24 cellular contexts compared by ENCODE assay signal in genomic region chr9:18905033-18905882, GRCh38.
A peak's percentile ranks its signal among the peaks of the same experiment; 100 is the strongest.
DNase-seq lines count a peak whose midpoint lies in the region; ATAC-seq, FAIRE-seq and TF ChIP-seq lines count a peak whose summit lies in the region.
"Had no signal": no experiment of that assay in that cellular context is flagged by ENCODE, and none has a peak within 500 bp of the region (broad histone marks: within the 10 kb centered on the region; RNA-seq: fewer than 3 reads in every experiment).

No MANE protein-coding gene starts in this region.

- H2BK120ac ChIP-seq in IMR-90 (ENCODE audit: low read depth, low read length) = peak overlapping the region; percentile 41; the same call in 1 of the 2 replicates

- no peak for FAIRE-seq in GM19239 (lab: Jason Lieb, UNC)
- FAIRE-seq: endothelial cell of umbilical vein, G401.6, GM12892, keratinocyte had no signal

- H3K18ac ChIP-seq in IMR-90 (ENCODE audit: low read depth, low read length) = no peak overlapping the region

- peak overlapping the region; percentile 33 for H2AFZ ChIP-seq in IMR-90 (replicated peaks; ENCODE audit: low read length, poor library complexity)

- H4K8ac ChIP-seq in IMR-90 (ENCODE audit: low read depth in 2 of 2, low read length in 2 of 2) = no peak overlapping the region

- no peak overlapping the region for H2BK5ac ChIP-seq in IMR-90 (ENCODE audit: low read depth, low read length, poor library complexity, severe bottlenecking)

- H3K27me3 ChIP-seq in IMR-90 (ENCODE audit: control insufficient read depth, insufficient read depth, low read length) = no peaks in the 10 kb centered on the region
- H3K27me3 ChIP-seq: heart left ventricle, upper lobe of right lung had no signal

- CTCF ChIA-PET in IMR-90 (lab: Yijun Ruan, JAX) = interaction anchor here (0.6 kb wide), 1 partner anchor 504 kb away, joined by 3 read pairs; no protein-coding TSS in a partner anchor

- H2BK20ac ChIP-seq in IMR-90 (ENCODE audit: low read depth, low read length) = peak overlapping the region; percentile 62; the same call in 1 of the 2 replicates

- intact Hi-C loops in IMR-90 (cut with micrococcal nuclease) = no loop called here

- 0 out of 3 replicates have a peak overlapping the region, but pooled peaks have one; percentile 11 for H2BK15ac ChIP-seq in IMR-90 (ENCODE audit: low read depth, low read length)

- ATAC-seq in IMR-90 (ENCODE audit: low read depth) (no peak), HG03571 (IDR thresholded peaks at IDR 0.05; ENCODE audit: unreplicated experiment) (no peak)
- ATAC-seq: activated CD8-positive, alpha-beta T cell treated with anti-CD3 and anti-CD28 coated beads for 36 hours; upper lobe of right lung had no signal

- no peaks in the 10 kb centered on the region for H3K79me1 ChIP-seq in IMR-90 (ENCODE audit: low read depth in 1 of 2, low read length in 2 of 2)

- H3K36me3 ChIP-seq in IMR-90 (ENCODE audit: control insufficient read depth, insufficient read depth, low read length) = no peaks in the 10 kb centered on the region
- H3K36me3 ChIP-seq: heart left ventricle, spleen, upper lobe of right lung had no signal

- H4K5ac ChIP-seq in IMR-90 (ENCODE audit: low read depth, low read length) = no peak overlapping the region

- peak overlapping the region; percentile 17; the same call in 1 of the 2 replicates for H3K4ac ChIP-seq in IMR-90 (ENCODE audit: low read depth, low read length)

- no peak overlapping the region for H3K27ac ChIP-seq in IMR-90 (ENCODE audit: insufficient read depth, low read length)
- H3K27ac ChIP-seq: heart left ventricle, spleen, upper lobe of right lung had no signal

- no peaks in the 10 kb centered on the region for H4K20me1 ChIP-seq in IMR-90 (ENCODE audit: insufficient read depth, low read length)

- POLR2A ChIA-PET in IMR-90 (lab: Charles Lee; ENCODE audit: unreplicated experiment) = no interaction called here

- peaks cover 12% of the 10 kb centered on the region for H3K9me1 ChIP-seq in IMR-90 (ENCODE audit: insufficient read depth, low read length)

- peak; percentile 54 for DNase-seq in ACHN
- peak; percentile 70 for DNase-seq in IMR-90
- DNase-seq in cardiac fibroblast (ENCODE audit: low read depth in 2 of 2) = peak; percentile 44 to 88
- DNase-seq in lung microvascular endothelial cell (ENCODE audit: low read depth in 2 of 2) = peak; percentile 53 to 67
- DNase-seq in central memory CD4-positive, alpha-beta T cell = no peak
- no peak for DNase-seq in DMS114 treated with DMSO at 0.1 percent for 48 hours (lab: John Stamatoyannopoulos, UW; ENCODE audit: unreplicated experiment)
- DNase-seq in GM19239 (ENCODE audit: insufficient read length, low spot score) = no peak
- DNase-seq: activated CD8-positive, alpha-beta T cell treated with anti-CD3 and anti-CD28 coated beads for 36 hours; CD8-positive, alpha-beta memory T cell; H9; heart left ventricle; KBM-7; midbrain; NCI-H146; NCI-H446 treated with DMSO at 0.1 percent for 48 hours; occipital lobe; spleen; stimulated activated naive CD4-positive, alpha-beta T cell; upper lobe of right lung had no signal

- H3K4me1 ChIP-seq in IMR-90 (ENCODE audit: control insufficient read depth, insufficient read depth, low read length) = peaks cover 13% of the 10 kb centered on the region
- H3K4me1 ChIP-seq: heart left ventricle, spleen, upper lobe of right lung had no signal

- in situ Hi-C loops in ACHN (cut with HindIII; ENCODE audit: low pct_ligation_motif_present, low pct_unique_long_range_greater_than_20kb, low sequenced_read_pairs) = no loop called here
- in situ Hi-C loops in IMR-90 (cut with MboI; ENCODE audit: low sequenced_read_pairs) = no loop called here

- H3K4me2 ChIP-seq in IMR-90 (ENCODE audit: low read depth, low read length) = no peak overlapping the region

- H2AK9ac ChIP-seq in IMR-90 (replicated peaks; ENCODE audit: low read depth, low read length, poor library complexity) = no peak overlapping the region

- TF ChIP-seq RAD21 in IMR-90 (IDR thresholded peaks at IDR 0.05; ENCODE audit: low read length) = no peak

- no peak overlapping the region for H3K56ac ChIP-seq in IMR-90 (ENCODE audit: extremely low read depth, insufficient read depth, low read length)

- no peak overlapping the region for H3K9ac ChIP-seq in IMR-90 (ENCODE audit: low read depth, low read length)

- H3K9me3 ChIP-seq in IMR-90 (ENCODE audit: control insufficient read depth, insufficient read depth, low read length) = no peaks in the 10 kb centered on the region
- H3K9me3 ChIP-seq: upper lobe of right lung had no signal

- TF ChIP-seq CTCF in IMR-90 (conservative IDR thresholded peaks at IDR 0.05; ENCODE audit: low read depth, low read length) = no peak
- no peak for TF ChIP-seq CTCF in cardiac fibroblast (IDR thresholded peaks at IDR 0.05; ENCODE audit: low read depth, low read length)

- 97% methylated on average over 6 of the region's 11 CpGs; no CpG with 5 or more reads in 1 of the 2 experiments for WGBS in IMR-90 (ENCODE audit: extremely low coverage in 2 of 2, insufficient read length in 1 of 2), 2 experiments

- H3K14ac ChIP-seq in IMR-90 (replicated peaks; ENCODE audit: low read depth, low read length) = no peak overlapping the region

- H2AK5ac ChIP-seq in IMR-90 (ENCODE audit: low read depth, low read length) = no peak overlapping the region

- H4K91ac ChIP-seq in IMR-90 (ENCODE audit: insufficient read depth, low read depth, low read length) = no peak overlapping the region

- dilution Hi-C loops in IMR-90 (cut with HindIII; ENCODE audit: low sequenced_read_pairs, unreplicated experiment) = no loop called here

- no peak for TF ChIP-seq POLR2A in IMR-90 (IDR thresholded peaks at IDR 0.05; ENCODE audit: low read depth, low read length)

- no peak overlapping the region for H3K23ac ChIP-seq in IMR-90 (ENCODE audit: low read depth, low read length)

- no peak overlapping the region for H3K4me3 ChIP-seq in IMR-90 (ENCODE audit: insufficient read depth, low read depth, low read length)
- H3K4me3 ChIP-seq in cardiac fibroblast (replicated peaks in 1 of 2; ENCODE audit: low read depth in 2 of 2, low read length in 2 of 2) = no peak overlapping the region
- H3K4me3 ChIP-seq: heart left ventricle, spleen, upper lobe of right lung had no signal

- BruUV-seq in IMR-90 (replicated peaks; lab: Mats Ljungman, UMichigan) = no TSS peak

TF ChIP-seq in IMR-90, 13 proteins besides CTCF, POLR2A, EP300 and RAD21:
- no peak for TF ChIP-seq MXI1 (IDR thresholded peaks at IDR 0.05; ENCODE audit: borderline replicate concordance, low read depth, low read length)
- TF ChIP-seq NFE2L2 (IDR thresholded peaks at IDR 0.05; ENCODE audit: low read depth, low read length) = no peak
- TF ChIP-seq, protein P1, sequence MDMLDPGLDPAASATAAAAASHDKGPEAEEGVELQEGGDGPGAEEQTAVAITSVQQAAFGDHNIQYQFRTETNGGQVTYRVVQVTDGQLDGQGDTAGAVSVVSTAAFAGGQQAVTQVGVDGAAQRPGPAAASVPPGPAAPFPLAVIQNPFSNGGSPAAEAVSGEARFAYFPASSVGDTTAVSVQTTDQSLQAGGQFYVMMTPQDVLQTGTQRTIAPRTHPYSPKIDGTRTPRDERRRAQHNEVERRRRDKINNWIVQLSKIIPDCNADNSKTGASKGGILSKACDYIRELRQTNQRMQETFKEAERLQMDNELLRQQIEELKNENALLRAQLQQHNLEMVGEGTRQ (IDR thresholded peaks at IDR 0.05; ENCODE audit: low read depth, low read length) = no peak
- no peak for TF ChIP-seq FOS (IDR thresholded peaks at IDR 0.05; ENCODE audit: low read depth, low read length)
- no peak for TF ChIP-seq ELK1 (IDR thresholded peaks at IDR 0.05; ENCODE audit: borderline replicate concordance, low read depth, low read length)
- TF ChIP-seq MAZ (IDR thresholded peaks at IDR 0.05; ENCODE audit: borderline replicate concordance, low read depth, low read length) = no peak
- TF ChIP-seq CHD1 (IDR thresholded peaks at IDR 0.05; ENCODE audit: low read depth, low read length) = no peak
- TF ChIP-seq RFX5 (IDR thresholded peaks at IDR 0.05; ENCODE audit: low read depth, low read length) = no peak
- no peak for TF ChIP-seq SMC3 (IDR thresholded peaks at IDR 0.05; ENCODE audit: low read depth, low read length)
- no peak for TF ChIP-seq CEBPB (IDR thresholded peaks at IDR 0.05; ENCODE audit: low read depth, low read length)
- TF ChIP-seq BHLHE40 (IDR thresholded peaks at IDR 0.05; ENCODE audit: low read depth, low read length) = no peak
- no peak for TF ChIP-seq RCOR1 (IDR thresholded peaks at IDR 0.05; ENCODE audit: insufficient replicate concordance, low read length)
- no peak for TF ChIP-seq MAFK (IDR thresholded peaks at IDR 0.05; ENCODE audit: low read depth, low read length)

Comparison
In these comparisons a context has a peak if more than half of its experiments do, and no peak if none do; other contexts are left out.
1. DNase-seq: peak in ACHN (single experiment), IMR-90 (single experiment), cardiac fibroblast (2 of 2) and lung microvascular endothelial cell (2 of 2); none in central memory CD4-positive, alpha-beta T cell (single experiment), DMS114 treated with DMSO at 0.1 percent for 48 hours (single experiment) and GM19239 (single experiment).